In the genomic region with DNA sequence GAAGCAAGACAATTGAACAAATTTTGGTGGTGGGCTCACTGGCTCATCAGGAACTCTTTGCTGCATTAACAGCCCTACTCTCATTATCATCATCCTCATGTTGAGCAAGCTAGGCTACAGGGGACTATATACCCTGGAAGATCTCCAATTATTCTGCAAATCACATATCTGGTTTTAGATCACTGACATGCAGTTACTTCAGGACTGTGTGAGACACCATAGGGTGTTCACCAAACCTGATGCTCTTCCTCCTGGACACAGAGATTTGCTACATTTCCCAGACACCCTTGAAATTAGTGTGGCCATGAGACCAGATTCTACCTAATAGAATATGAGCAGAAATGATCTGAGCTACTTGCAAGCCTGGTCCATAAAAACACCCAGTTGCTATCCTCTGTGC, we compare ENCODE assay signal across 1 cellular context.
TF ChIP-seq lines count a peak whose summit lies in the region.

No MANE protein-coding gene starts in this region.

TF ChIP-seq in WTC11, 78 proteins besides CTCF, POLR2A, EP300 and RAD21:
- no peak for TF ChIP-seq NR3C1 (CRISPR knock-in tag; conservative IDR thresholded peaks at IDR 0.05; ENCODE audit: low read depth)
- TF ChIP-seq, protein P1, sequence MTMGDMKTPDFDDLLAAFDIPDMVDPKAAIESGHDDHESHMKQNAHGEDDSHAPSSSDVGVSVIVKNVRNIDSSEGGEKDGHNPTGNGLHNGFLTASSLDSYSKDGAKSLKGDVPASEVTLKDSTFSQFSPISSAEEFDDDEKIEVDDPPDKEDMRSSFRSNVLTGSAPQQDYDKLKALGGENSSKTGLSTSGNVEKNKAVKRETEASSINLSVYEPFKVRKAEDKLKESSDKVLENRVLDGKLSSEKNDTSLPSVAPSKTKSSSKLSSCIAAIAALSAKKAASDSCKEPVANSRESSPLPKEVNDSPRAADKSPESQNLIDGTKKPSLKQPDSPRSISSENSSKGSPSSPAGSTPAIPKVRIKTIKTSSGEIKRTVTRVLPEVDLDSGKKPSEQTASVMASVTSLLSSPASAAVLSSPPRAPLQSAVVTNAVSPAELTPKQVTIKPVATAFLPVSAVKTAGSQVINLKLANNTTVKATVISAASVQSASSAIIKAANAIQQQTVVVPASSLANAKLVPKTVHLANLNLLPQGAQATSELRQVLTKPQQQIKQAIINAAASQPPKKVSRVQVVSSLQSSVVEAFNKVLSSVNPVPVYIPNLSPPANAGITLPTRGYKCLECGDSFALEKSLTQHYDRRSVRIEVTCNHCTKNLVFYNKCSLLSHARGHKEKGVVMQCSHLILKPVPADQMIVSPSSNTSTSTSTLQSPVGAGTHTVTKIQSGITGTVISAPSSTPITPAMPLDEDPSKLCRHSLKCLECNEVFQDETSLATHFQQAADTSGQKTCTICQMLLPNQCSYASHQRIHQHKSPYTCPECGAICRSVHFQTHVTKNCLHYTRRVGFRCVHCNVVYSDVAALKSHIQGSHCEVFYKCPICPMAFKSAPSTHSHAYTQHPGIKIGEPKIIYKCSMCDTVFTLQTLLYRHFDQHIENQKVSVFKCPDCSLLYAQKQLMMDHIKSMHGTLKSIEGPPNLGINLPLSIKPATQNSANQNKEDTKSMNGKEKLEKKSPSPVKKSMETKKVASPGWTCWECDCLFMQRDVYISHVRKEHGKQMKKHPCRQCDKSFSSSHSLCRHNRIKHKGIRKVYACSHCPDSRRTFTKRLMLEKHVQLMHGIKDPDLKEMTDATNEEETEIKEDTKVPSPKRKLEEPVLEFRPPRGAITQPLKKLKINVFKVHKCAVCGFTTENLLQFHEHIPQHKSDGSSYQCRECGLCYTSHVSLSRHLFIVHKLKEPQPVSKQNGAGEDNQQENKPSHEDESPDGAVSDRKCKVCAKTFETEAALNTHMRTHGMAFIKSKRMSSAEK (CRISPR knock-in tag; IDR thresholded peaks at IDR 0.05; ENCODE audit: borderline replicate concordance), result no peak
- TF ChIP-seq, protein P2, sequence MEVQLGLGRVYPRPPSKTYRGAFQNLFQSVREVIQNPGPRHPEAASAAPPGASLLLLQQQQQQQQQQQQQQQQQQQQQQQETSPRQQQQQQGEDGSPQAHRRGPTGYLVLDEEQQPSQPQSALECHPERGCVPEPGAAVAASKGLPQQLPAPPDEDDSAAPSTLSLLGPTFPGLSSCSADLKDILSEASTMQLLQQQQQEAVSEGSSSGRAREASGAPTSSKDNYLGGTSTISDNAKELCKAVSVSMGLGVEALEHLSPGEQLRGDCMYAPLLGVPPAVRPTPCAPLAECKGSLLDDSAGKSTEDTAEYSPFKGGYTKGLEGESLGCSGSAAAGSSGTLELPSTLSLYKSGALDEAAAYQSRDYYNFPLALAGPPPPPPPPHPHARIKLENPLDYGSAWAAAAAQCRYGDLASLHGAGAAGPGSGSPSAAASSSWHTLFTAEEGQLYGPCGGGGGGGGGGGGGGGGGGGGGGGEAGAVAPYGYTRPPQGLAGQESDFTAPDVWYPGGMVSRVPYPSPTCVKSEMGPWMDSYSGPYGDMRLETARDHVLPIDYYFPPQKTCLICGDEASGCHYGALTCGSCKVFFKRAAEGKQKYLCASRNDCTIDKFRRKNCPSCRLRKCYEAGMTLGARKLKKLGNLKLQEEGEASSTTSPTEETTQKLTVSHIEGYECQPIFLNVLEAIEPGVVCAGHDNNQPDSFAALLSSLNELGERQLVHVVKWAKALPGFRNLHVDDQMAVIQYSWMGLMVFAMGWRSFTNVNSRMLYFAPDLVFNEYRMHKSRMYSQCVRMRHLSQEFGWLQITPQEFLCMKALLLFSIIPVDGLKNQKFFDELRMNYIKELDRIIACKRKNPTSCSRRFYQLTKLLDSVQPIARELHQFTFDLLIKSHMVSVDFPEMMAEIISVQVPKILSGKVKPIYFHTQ (CRISPR knock-in tag; IDR thresholded peaks at IDR 0.05), result no peak
- TF ChIP-seq CREB1 (CRISPR knock-in tag; IDR thresholded peaks at IDR 0.05), result no peak
- TF ChIP-seq MXD4 (CRISPR knock-in tag; IDR thresholded peaks at IDR 0.05; ENCODE audit: borderline replicate concordance), result no peak
- TF ChIP-seq NFYB (CRISPR knock-in tag; conservative IDR thresholded peaks at IDR 0.05; ENCODE audit: low read depth), result no peak
- no peak for TF ChIP-seq TCF7 (CRISPR knock-in tag; IDR thresholded peaks at IDR 0.05; ENCODE audit: low read depth)
- no peak for TF ChIP-seq NR1H2 (CRISPR knock-in tag; IDR thresholded peaks at IDR 0.05)
- TF ChIP-seq, protein P3, sequence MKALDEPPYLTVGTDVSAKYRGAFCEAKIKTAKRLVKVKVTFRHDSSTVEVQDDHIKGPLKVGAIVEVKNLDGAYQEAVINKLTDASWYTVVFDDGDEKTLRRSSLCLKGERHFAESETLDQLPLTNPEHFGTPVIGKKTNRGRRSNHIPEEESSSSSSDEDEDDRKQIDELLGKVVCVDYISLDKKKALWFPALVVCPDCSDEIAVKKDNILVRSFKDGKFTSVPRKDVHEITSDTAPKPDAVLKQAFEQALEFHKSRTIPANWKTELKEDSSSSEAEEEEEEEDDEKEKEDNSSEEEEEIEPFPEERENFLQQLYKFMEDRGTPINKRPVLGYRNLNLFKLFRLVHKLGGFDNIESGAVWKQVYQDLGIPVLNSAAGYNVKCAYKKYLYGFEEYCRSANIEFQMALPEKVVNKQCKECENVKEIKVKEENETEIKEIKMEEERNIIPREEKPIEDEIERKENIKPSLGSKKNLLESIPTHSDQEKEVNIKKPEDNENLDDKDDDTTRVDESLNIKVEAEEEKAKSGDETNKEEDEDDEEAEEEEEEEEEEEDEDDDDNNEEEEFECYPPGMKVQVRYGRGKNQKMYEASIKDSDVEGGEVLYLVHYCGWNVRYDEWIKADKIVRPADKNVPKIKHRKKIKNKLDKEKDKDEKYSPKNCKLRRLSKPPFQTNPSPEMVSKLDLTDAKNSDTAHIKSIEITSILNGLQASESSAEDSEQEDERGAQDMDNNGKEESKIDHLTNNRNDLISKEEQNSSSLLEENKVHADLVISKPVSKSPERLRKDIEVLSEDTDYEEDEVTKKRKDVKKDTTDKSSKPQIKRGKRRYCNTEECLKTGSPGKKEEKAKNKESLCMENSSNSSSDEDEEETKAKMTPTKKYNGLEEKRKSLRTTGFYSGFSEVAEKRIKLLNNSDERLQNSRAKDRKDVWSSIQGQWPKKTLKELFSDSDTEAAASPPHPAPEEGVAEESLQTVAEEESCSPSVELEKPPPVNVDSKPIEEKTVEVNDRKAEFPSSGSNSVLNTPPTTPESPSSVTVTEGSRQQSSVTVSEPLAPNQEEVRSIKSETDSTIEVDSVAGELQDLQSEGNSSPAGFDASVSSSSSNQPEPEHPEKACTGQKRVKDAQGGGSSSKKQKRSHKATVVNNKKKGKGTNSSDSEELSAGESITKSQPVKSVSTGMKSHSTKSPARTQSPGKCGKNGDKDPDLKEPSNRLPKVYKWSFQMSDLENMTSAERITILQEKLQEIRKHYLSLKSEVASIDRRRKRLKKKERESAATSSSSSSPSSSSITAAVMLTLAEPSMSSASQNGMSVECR (CRISPR knock-in tag; IDR thresholded peaks at IDR 0.05; ENCODE audit: borderline replicate concordance), result no peak
- no peak for TF ChIP-seq ZNF138 (CRISPR knock-in tag; conservative IDR thresholded peaks at IDR 0.05)
- no peak for TF ChIP-seq ATF1 (CRISPR knock-in tag; IDR thresholded peaks at IDR 0.05)
- TF ChIP-seq FOXK1 (CRISPR knock-in tag; IDR thresholded peaks at IDR 0.05), result no peak
- TF ChIP-seq, protein P4, sequence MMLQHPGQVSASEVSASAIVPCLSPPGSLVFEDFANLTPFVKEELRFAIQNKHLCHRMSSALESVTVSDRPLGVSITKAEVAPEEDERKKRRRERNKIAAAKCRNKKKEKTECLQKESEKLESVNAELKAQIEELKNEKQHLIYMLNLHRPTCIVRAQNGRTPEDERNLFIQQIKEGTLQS (CRISPR knock-in tag; conservative IDR thresholded peaks at IDR 0.05), result no peak
- TF ChIP-seq, protein P5, sequence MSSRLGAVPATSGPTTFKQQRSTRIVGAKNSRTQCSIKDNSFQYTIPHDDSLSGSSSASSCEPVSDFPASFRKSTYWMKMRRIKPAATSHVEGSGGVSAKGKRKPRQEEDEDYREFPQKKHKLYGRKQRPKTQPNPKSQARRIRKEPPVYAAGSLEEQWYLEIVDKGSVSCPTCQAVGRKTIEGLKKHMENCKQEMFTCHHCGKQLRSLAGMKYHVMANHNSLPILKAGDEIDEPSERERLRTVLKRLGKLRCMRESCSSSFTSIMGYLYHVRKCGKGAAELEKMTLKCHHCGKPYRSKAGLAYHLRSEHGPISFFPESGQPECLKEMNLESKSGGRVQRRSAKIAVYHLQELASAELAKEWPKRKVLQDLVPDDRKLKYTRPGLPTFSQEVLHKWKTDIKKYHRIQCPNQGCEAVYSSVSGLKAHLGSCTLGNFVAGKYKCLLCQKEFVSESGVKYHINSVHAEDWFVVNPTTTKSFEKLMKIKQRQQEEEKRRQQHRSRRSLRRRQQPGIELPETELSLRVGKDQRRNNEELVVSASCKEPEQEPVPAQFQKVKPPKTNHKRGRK (CRISPR knock-in tag; IDR thresholded peaks at IDR 0.05; ENCODE audit: borderline replicate concordance), result no peak
- TF ChIP-seq, protein P6, sequence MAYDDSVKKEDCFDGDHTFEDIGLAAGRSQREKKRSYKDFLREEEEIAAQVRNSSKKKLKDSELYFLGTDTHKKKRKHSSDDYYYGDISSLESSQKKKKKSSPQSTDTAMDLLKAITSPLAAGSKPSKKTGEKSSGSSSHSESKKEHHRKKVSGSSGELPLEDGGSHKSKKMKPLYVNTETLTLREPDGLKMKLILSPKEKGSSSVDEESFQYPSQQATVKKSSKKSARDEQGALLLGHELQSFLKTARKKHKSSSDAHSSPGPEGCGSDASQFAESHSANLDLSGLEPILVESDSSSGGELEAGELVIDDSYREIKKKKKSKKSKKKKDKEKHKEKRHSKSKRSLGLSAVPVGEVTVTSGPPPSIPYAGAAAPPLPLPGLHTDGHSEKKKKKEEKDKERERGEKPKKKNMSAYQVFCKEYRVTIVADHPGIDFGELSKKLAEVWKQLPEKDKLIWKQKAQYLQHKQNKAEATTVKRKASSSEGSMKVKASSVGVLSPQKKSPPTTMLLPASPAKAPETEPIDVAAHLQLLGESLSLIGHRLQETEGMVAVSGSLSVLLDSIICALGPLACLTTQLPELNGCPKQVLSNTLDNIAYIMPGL (CRISPR knock-in tag; IDR thresholded peaks at IDR 0.05), result no peak
- TF ChIP-seq, protein P7, sequence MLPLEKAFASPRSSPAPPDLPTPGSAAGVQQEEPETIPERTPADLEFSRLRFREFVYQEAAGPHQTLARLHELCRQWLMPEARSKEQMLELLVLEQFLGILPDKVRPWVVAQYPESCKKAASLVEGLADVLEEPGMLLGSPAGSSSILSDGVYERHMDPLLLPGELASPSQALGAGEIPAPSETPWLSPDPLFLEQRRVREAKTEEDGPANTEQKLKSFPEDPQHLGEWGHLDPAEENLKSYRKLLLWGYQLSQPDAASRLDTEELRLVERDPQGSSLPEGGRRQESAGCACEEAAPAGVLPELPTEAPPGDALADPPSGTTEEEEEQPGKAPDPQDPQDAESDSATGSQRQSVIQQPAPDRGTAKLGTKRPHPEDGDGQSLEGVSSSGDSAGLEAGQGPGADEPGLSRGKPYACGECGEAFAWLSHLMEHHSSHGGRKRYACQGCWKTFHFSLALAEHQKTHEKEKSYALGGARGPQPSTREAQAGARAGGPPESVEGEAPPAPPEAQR (CRISPR knock-in tag; IDR thresholded peaks at IDR 0.05), result no peak
- no peak for TF ChIP-seq SOX15 (CRISPR knock-in tag; IDR thresholded peaks at IDR 0.05)
- no peak for TF ChIP-seq CREM (CRISPR knock-in tag; IDR thresholded peaks at IDR 0.05)
- TF ChIP-seq, protein P8, sequence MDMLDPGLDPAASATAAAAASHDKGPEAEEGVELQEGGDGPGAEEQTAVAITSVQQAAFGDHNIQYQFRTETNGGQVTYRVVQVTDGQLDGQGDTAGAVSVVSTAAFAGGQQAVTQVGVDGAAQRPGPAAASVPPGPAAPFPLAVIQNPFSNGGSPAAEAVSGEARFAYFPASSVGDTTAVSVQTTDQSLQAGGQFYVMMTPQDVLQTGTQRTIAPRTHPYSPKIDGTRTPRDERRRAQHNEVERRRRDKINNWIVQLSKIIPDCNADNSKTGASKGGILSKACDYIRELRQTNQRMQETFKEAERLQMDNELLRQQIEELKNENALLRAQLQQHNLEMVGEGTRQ (CRISPR knock-in tag; IDR thresholded peaks at IDR 0.05), result no peak
